1 cellular context compared by ENCODE assay signal in the genomic region with DNA sequence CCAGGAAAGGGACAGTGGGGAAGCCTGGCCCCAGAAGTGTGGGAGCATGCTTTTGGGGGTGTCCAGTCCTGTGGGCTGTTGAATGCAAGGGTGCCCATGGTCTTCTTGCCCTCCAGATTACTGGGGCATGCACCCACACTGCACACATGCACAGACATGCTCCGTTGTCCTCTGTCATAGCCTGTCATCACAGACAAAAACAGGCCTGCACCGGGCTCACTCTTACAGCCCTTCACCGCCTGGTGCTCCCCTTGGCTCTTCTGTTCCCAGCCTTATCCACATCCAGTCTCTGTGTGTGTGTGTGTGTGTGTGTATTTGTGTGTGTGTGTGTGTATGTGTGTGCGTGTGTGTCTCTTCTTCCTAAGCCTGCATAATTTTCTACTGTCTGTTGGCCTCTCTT.
A peak's percentile ranks its signal among the peaks of the same experiment; 100 is the strongest.
TF ChIP-seq lines count a peak whose summit lies in the region.

No MANE protein-coding gene starts in this region.

TF ChIP-seq in GM12878, 131 proteins besides CTCF, POLR2A, EP300 and RAD21 (continued from another document):
- TF ChIP-seq, protein P1, sequence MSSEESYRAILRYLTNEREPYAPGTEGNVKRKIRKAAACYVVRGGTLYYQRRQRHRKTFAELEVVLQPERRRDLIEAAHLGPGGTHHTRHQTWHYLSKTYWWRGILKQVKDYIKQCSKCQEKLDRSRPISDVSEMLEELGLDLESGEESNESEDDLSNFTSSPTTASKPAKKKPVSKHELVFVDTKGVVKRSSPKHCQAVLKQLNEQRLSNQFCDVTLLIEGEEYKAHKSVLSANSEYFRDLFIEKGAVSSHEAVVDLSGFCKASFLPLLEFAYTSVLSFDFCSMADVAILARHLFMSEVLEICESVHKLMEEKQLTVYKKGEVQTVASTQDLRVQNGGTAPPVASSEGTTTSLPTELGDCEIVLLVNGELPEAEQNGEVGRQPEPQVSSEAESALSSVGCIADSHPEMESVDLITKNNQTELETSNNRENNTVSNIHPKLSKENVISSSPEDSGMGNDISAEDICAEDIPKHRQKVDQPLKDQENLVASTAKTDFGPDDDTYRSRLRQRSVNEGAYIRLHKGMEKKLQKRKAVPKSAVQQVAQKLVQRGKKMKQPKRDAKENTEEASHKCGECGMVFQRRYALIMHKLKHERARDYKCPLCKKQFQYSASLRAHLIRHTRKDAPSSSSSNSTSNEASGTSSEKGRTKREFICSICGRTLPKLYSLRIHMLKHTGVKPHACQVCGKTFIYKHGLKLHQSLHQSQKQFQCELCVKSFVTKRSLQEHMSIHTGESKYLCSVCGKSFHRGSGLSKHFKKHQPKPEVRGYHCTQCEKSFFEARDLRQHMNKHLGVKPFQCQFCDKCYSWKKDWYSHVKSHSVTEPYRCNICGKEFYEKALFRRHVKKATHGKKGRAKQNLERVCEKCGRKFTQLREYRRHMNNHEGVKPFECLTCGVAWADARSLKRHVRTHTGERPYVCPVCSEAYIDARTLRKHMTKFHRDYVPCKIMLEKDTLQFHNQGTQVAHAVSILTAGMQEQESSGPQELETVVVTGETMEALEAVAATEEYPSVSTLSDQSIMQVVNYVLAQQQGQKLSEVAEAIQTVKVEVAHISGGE (CRISPR knock-in tag; IDR thresholded peaks at IDR 0.05) = no peak
- peak in 1 of 2 experiments; percentile 23; a peak in 1 of 4 replicates for TF ChIP-seq BHLHE40 (IDR thresholded peaks at IDR 0.05; ENCODE audit: borderline replicate concordance in 1 of 2, low read depth in 2 of 2, low read length in 1 of 2)
- TF ChIP-seq SP1 (IDR thresholded peaks at IDR 0.05; ENCODE audit: low read depth, low read length) = no peak
- TF ChIP-seq IRF4 (IDR thresholded peaks at IDR 0.05; ENCODE audit: low read depth, low read length) = no peak
TF ChIP-seq in GM12878: peak in this region for 14.
